ENCODE assay signal across 18 cellular contexts in the genomic region with DNA sequence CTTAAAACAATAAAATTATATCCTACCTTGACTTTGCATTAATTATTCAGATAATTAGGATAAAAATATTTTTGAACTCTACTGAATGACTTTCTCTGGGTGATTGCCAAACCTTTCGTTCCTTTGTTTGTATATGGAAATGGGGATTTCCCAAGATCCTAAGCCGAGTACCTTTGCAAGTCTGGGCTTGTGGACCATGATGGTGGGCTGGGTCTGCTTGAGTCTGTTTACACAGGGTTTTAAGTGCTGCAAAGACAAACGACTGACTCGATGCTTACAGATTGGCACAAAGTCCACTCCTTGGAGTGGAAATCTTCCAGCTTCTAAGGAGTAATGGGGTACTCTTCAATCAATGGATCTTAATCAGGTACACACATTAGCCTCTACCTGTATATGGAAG.
DNase-seq lines count a peak whose midpoint lies in the region; ATAC-seq and TF ChIP-seq lines count a peak whose summit lies in the region.
"Had no signal": no experiment of that assay in that cellular context is flagged by ENCODE, and none has a peak within 500 bp of the region (broad histone marks: within the 10 kb centered on the region; RNA-seq: fewer than 3 reads in every experiment).

No MANE protein-coding gene starts in this region.

- POLR2A ChIA-PET in RWPE1 (lab: Yijun Ruan, JAX; ENCODE audit: low non-redundant PET) = no interaction called here

- H3K27ac ChIP-seq in RWPE1 = no peak overlapping the region
- H3K27ac ChIP-seq: gastroesophageal sphincter had no signal

- peak in 2 of 3 experiments; percentile 49 to 58 for DNase-seq in NCI-H1417 (lab: John Stamatoyannopoulos, UW)
- no peak for DNase-seq in NCI-H1417 treated with DMSO at 0.1 percent for 48 hours (lab: John Stamatoyannopoulos, UW)
- peak; percentile 9 for DNase-seq in NCI-H1436 treated with DMSO at 0.1 percent for 48 hours (lab: John Stamatoyannopoulos, UW)
- DNase-seq in RWPE1 (ENCODE audit: low spot score) = peak; percentile 61
- peak; percentile 65 for DNase-seq in renal cortical epithelial cell (ENCODE audit: low read depth)
- DNase-seq in left ventricle myocardium superior = no peak
- DNase-seq: 8988T; activated CD4-positive, alpha-beta T cell treated with anti-CD3 and anti-CD28 coated beads, Interleukin-2, amount 10 ng/mL, durations not matched to agents 7 days and 5 days; activated gamma-delta T cell; left colon; midbrain; NCI-H1092 treated with DMSO at 0.1 percent for 48 hours; NCI-H2227 treated with DMSO at 0.1 percent for 48 hours; stimulated activated CD4-positive, alpha-beta T cell treated with anti-CD3 and anti-CD28 coated beads, Interleukin-2, amount 100 ng/mL, for 24 hours; trophoblast cell had no signal

- TF ChIP-seq CTCF in RWPE1 (conservative IDR thresholded peaks at IDR 0.05; ENCODE audit: low read depth) = no peak

- ATAC-seq in HG03175 (IDR thresholded peaks at IDR 0.05; ENCODE audit: unreplicated experiment) (no peak), HG03135 (IDR thresholded peaks at IDR 0.05; ENCODE audit: unreplicated experiment) (no peak), left ventricle myocardium superior (no peak)
- ATAC-seq: gastroesophageal sphincter, left colon had no signal

- CTCF ChIA-PET in RWPE1 (lab: Yijun Ruan, JAX) = interaction anchor here (0.6 kb wide), 1 partner anchor 24 kb away, joined by 3 read pairs; no protein-coding TSS in a partner anchor

- intact Hi-C loops in left ventricle myocardium superior (cut with micrococcal nuclease) = no loop called here

Comparison
In these comparisons a context has a peak if more than half of its experiments do, and no peak if none do; other contexts are left out.
1. DNase-seq: peak in NCI-H1417 (2 of 3), NCI-H1436 treated with DMSO at 0.1 percent for 48 hours (single experiment), RWPE1 (single experiment) and renal cortical epithelial cell (single experiment); none in NCI-H1417 treated with DMSO at 0.1 percent for 48 hours (single experiment) and left ventricle myocardium superior (single experiment).